ENCODE assay signal across 21 cellular contexts in the genomic region with DNA sequence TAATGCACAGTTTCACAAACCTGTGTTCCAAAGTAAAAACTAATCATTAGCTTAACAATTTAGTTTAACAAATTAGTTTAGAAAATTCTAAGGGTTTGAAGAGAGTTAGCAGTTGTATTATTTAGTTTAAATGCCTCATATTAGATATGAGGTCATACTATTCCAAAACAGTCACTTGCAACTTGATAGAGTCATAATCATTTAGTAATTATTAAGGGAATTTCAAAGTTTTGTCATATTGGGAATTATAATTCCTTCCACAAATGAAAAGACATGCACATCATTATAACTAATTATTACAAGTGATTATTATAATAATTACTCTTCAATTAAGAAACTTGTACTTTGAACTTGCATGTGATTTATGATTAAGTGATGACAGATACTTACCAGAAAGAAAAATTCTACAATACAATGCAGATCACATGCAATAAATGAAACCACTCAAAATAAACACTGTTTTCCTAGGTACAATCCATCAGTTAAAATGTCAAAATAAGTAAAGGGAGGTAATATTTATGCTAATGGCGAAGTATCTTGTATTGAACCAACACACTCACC.
"Had no signal": no experiment of that assay in that cellular context is flagged by ENCODE, and none has a peak within 500 bp of the region (broad histone marks: within the 10 kb centered on the region; RNA-seq: fewer than 3 reads in every experiment).

No MANE protein-coding gene starts in this region.

- ATAC-seq: left lobe of liver; natural killer cell; psoas muscle; right cardiac atrium; stimulated activated memory B cell treated with anti-CD40 and anti-IgM and Interleukin-4, amounts not matched to agents 10 μg/mL and 1 μg/mL and 100 μg/mL, for 72 hours; stimulated activated naive CD8-positive, alpha-beta T cell treated with anti-CD3 and anti-CD28 coated beads, Interleukin-15, Interleukin-2, amounts not matched to agents 100 U/mL and 50 U/mL, for 24 hours; upper lobe of right lung had no signal

- H3K4me1 Mint-ChIP-seq: memory B cell; natural killer cell; stimulated activated memory B cell treated with anti-CD40 and anti-IgM and Interleukin-4, amounts not matched to agents 10 μg/mL and 1 μg/mL and 100 μg/mL, for 72 hours had no signal

- H3K27me3 Mint-ChIP-seq: stimulated activated memory B cell treated with anti-CD40 and anti-IgM and Interleukin-4, amounts not matched to agents 10 μg/mL and 1 μg/mL and 100 μg/mL, for 72 hours had no signal

- H3K36me3 ChIP-seq: ovary, spleen, suprapubic skin, transverse colon, upper lobe of right lung, uterus had no signal

- H3K9me3 ChIP-seq: ovary, psoas muscle, spleen, suprapubic skin, transverse colon, upper lobe of right lung, uterus had no signal

- H3K4me1 ChIP-seq: upper lobe of right lung, uterus had no signal

- H3K9me3 Mint-ChIP-seq: memory B cell; stimulated activated memory B cell treated with anti-CD40 and anti-IgM and Interleukin-4, amounts not matched to agents 10 μg/mL and 1 μg/mL and 100 μg/mL, for 72 hours had no signal

- H3K4me3 ChIP-seq: dorsolateral prefrontal cortex, lung, ovary, psoas muscle, skin epidermis, spleen, suprapubic skin, transverse colon, upper lobe of right lung, uterus had no signal

- H3K4me3 Mint-ChIP-seq: memory B cell; natural killer cell; stimulated activated memory B cell treated with anti-CD40 and anti-IgM and Interleukin-4, amounts not matched to agents 10 μg/mL and 1 μg/mL and 100 μg/mL, for 72 hours had no signal

- H3K27ac Mint-ChIP-seq: memory B cell; natural killer cell; stimulated activated memory B cell treated with anti-CD40 and anti-IgM and Interleukin-4, amounts not matched to agents 10 μg/mL and 1 μg/mL and 100 μg/mL, for 72 hours had no signal

- DNase-seq: dorsolateral prefrontal cortex; effector CD4-positive, alpha-beta T cell; head of caudate nucleus; natural killer cell; occipital lobe; ovary; posterior cingulate gyrus; psoas muscle; right cardiac atrium; spleen; stimulated activated CD4-positive, alpha-beta T cell treated with anti-CD3 and anti-CD28 coated beads, Interleukin-4, amount 100 ng/mL, for 4 hours; stimulated activated naive CD8-positive, alpha-beta T cell treated with anti-CD3 and anti-CD28 coated beads, Interleukin-15, Interleukin-2, amounts not matched to agents 100 U/mL and 50 U/mL, for 24 hours; transverse colon; upper lobe of right lung; uterus had no signal

- H3K27me3 ChIP-seq: dorsolateral prefrontal cortex, ovary, spleen, suprapubic skin, transverse colon, upper lobe of right lung, uterus had no signal

- H3K36me3 Mint-ChIP-seq: memory B cell; natural killer cell; stimulated activated memory B cell treated with anti-CD40 and anti-IgM and Interleukin-4, amounts not matched to agents 10 μg/mL and 1 μg/mL and 100 μg/mL, for 72 hours had no signal

- H3K27ac ChIP-seq: ovary, psoas muscle, skin epidermis, suprapubic skin, transverse colon, upper lobe of right lung, uterus had no signal
